Comparison of ENCODE assay signal across 18 cellular contexts in genomic region chr11:1289211-1289935, GRCh38. TPM values are rescaled to one million over a fixed set of nuclear protein-coding genes. Genes with fewer than 3 reads are reported as not detected.
DNase-seq lines count a peak whose midpoint lies in the region; ATAC-seq and TF ChIP-seq lines count a peak whose summit lies in the region.
"Had no signal": no experiment of that assay in that cellular context is flagged by ENCODE, and none has a peak within 500 bp of the region (broad histone marks: within the 10 kb centered on the region; RNA-seq: fewer than 3 reads in every experiment).

No MANE protein-coding gene starts in this region.

- whole genome bisulfite sequencing in heart left ventricle, 4 donors: 95 to 98% (median 96%) methylated on average over 16 to 33 of the region's 33 CpGs
- 94 to 96% methylated on average over 33 of the region's 33 CpGs for WGBS in aorta, 2 donors

- no peak overlapping the region for H2AFZ ChIP-seq in parathyroid adenoma
- H2AFZ ChIP-seq: GM23248 had no signal

- peak overlapping the region; percentile 22 for H3K4me2 ChIP-seq in parathyroid adenoma (ENCODE audit: low read length)

- H3K36me3 ChIP-seq in heart left ventricle (peaks cover 0 to 84% (median 69%) of the 10 kb centered on the region in 9 donors), parathyroid adenoma (ENCODE audit: control insufficient read depth, insufficient read depth, low read length) (no peaks in the 10 kb centered on the region), aorta (ENCODE audit: control insufficient read depth in 1 of 2, insufficient read depth in 2 of 2, low read length in 1 of 2) (peaks cover 0 to 11% of the 10 kb centered on the region in 2 donors)

- DNase-seq in heart left ventricle (peak in 3 of 5 donors; percentile 8 to 51 (median 15)), Right ventricle myocardium inferior (ENCODE audit: missing footprints) (no peak), left ventricle myocardium superior (peak; percentile 18), aorta (peak; percentile 38 to 39), DMS 273 (lab: John Stamatoyannopoulos, UW; ENCODE audit: unreplicated experiment) (no peak)
- DNase-seq: DMS79, GM23248, H9, Kasumi-1, NCI-H1694, NCI-H2081, NCI-H2171, NCI-H526 had no signal

- H3K4me3 ChIP-seq in heart left ventricle (no peak overlapping the region), parathyroid adenoma (ENCODE audit: low read depth, low read length) (no peak overlapping the region), aorta (ENCODE audit: low read length in 2 of 2) (no peak overlapping the region)
- H3K4me3 ChIP-seq: GM23248, Peyer's patch, SJSA1 had no signal

- H3K27ac ChIP-seq in heart left ventricle: no peak overlapping the region
- no peak overlapping the region for H3K27ac ChIP-seq in parathyroid adenoma
- no peak overlapping the region for H3K27ac ChIP-seq in aorta (ENCODE audit: low read depth in 1 of 2, low read length in 2 of 2)
- H3K27ac ChIP-seq: C4-2B, GM23248, Peyer's patch, SJSA1 had no signal

- H3K4me1 ChIP-seq in heart left ventricle: peaks cover 0 to 11% (median 0%) of the 10 kb centered on the region in 12 donors
- H3K4me1 ChIP-seq in parathyroid adenoma: no peaks in the 10 kb centered on the region
- H3K4me1 ChIP-seq in aorta (ENCODE audit: control insufficient read depth in 1 of 2, insufficient read depth in 2 of 2, low read length in 2 of 2): no peaks in the 10 kb centered on the region
- H3K4me1 ChIP-seq: Peyer's patch, SJSA1 had no signal

- intact Hi-C loops in heart left ventricle (cut with DNase I) (no loop called here), Right ventricle myocardium inferior (cut with DNase I) (no loop called here), left ventricle myocardium superior (cut with micrococcal nuclease) (no loop called here), aorta (cut with DNase I) (no loop called here)

- TF ChIP-seq POLR2A in heart left ventricle (IDR thresholded peaks at IDR 0.05): no peak

- no peak overlapping the region for H3K9ac ChIP-seq in parathyroid adenoma
- H3K9ac ChIP-seq: GM23248 had no signal

- no peaks in the 10 kb centered on the region for H3K9me3 ChIP-seq in heart left ventricle
- H3K9me3 ChIP-seq in parathyroid adenoma (ENCODE audit: control insufficient read depth, low read length): no peaks in the 10 kb centered on the region
- no peaks in the 10 kb centered on the region for H3K9me3 ChIP-seq in aorta (ENCODE audit: control insufficient read depth, low read length)
- H3K9me3 ChIP-seq: Peyer's patch, SJSA1 had no signal

- ATAC-seq in heart left ventricle: no peak
- ATAC-seq in Right ventricle myocardium inferior: no peak
- ATAC-seq in left ventricle myocardium superior: no peak
- no peak for ATAC-seq in aorta (ENCODE audit: low FRiP score)
- no peak for ATAC-seq in GM21619 (IDR thresholded peaks at IDR 0.05; ENCODE audit: unreplicated experiment)

- TF ChIP-seq CTCF in heart left ventricle (IDR thresholded peaks at IDR 0.05): no peak
- TF ChIP-seq CTCF in parathyroid adenoma (IDR thresholded peaks at IDR 0.05): no peak

- H3K27me3 ChIP-seq in heart left ventricle (no peaks in the 10 kb centered on the region), parathyroid adenoma (ENCODE audit: control insufficient read depth, insufficient read depth, low read length) (no peaks in the 10 kb centered on the region), aorta (ENCODE audit: control insufficient read depth in 1 of 2, insufficient read depth in 2 of 2, low read length in 1 of 2) (no peaks in the 10 kb centered on the region)
- H3K27me3 ChIP-seq: Peyer's patch, SJSA1 had no signal

- peaks cover 14% of the 10 kb centered on the region for H3K79me2 ChIP-seq in parathyroid adenoma

RNA-seq across cellular contexts. Expression of gene TOLLIP, which starts 20.1 kb away (rescaled TPM):
- 10 to 100 TPM; 36.9 to 57.2 (median 44.9) TPM for total RNA-seq in heart left ventricle
- 10 to 100 TPM; 27.4 to 49.6 TPM for polyA plus RNA-seq in heart left ventricle
- 46.8 TPM for total RNA-seq in Right ventricle myocardium inferior
- total RNA-seq in left ventricle myocardium superior: 50.2 TPM
- total RNA-seq in aorta: 10 to 100 TPM; 49.1 to 52.1 TPM
- 10 to 100 TPM; 20.0 to 20.7 TPM for polyA plus RNA-seq in aorta

Comparison
In these comparisons a context has a peak if more than half of its experiments do, and no peak if none do; other contexts are left out.
1. DNase-seq: peak in heart left ventricle (3 of 5), left ventricle myocardium superior (single experiment) and aorta (2 of 2); none in Right ventricle myocardium inferior (single experiment) and DMS 273 (single experiment).